ENCODE assay signal across 8 cellular contexts in the genomic region with DNA sequence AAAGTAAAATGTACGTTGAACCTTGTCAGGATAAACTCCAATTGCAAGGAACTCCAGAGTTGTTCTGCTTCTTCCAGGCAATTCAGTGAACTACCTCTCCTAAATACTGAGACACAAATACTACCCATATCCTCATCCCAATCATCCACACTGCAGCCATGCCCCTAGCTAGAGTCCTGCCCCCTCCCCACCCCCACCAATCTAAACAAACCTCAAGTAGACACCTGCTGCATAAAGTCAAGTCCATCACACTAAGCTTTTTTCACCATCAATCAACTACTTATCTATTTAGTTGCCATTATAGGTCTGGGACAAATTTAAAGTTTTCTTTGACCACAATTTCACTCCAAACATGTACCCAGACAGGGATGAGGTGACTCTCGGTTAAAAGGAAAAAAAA.
A peak's percentile ranks its signal among the peaks of the same experiment; 100 is the strongest.
DNase-seq lines count a peak whose midpoint lies in the region; FAIRE-seq and TF ChIP-seq lines count a peak whose summit lies in the region.
"Had no signal": no experiment of that assay in that cellular context is flagged by ENCODE, and none has a peak within 500 bp of the region (broad histone marks: within the 10 kb centered on the region; RNA-seq: fewer than 3 reads in every experiment).

No MANE protein-coding gene starts in this region.

- peaks cover 79% of the 10 kb centered on the region for H3F3A ChIP-seq in SU-DHL-6 (ENCODE audit: insufficient read depth)
- H3F3A ChIP-seq in smooth muscle cell (ENCODE audit: low read depth): no peaks in the 10 kb centered on the region

- H3K4me2 ChIP-seq in SU-DHL-6 (ENCODE audit: low read depth, low read length, poor library complexity, severe bottlenecking) (peak overlapping the region; percentile 88), fibroblast of lung (ENCODE audit: extremely low read depth, insufficient read depth, low read length) (peak overlapping the region; percentile 92), smooth muscle cell (peak overlapping the region; percentile 15)

- no peaks in the 10 kb centered on the region for H3K27me3 ChIP-seq in SU-DHL-6 (ENCODE audit: low read length)
- H3K27me3 ChIP-seq in fibroblast of lung (ENCODE audit: control insufficient read depth, insufficient read depth, low read length): no peaks in the 10 kb centered on the region
- H3K27me3 ChIP-seq in smooth muscle cell (ENCODE audit: low read depth): no peaks in the 10 kb centered on the region

- no peaks in the 10 kb centered on the region for H3K9me2 ChIP-seq in SU-DHL-6 (replicated peaks; ENCODE audit: insufficient read depth, low read length)

- in situ Hi-C loops in GM13977 (cut with MboI; ENCODE audit: low pct_unique_long_range_greater_than_20kb, low sequenced_read_pairs, unreplicated experiment): no loop called here

- FAIRE-seq in GM19239 (lab: Jason Lieb, UNC): peak; percentile 39

- WGBS in smooth muscle cell (ENCODE audit: low lambda C conversion rate): 78% methylated on average over 2 of the region's 2 CpGs

- H4K20me1 ChIP-seq in SU-DHL-6 (ENCODE audit: low read depth, low read length): no peaks in the 10 kb centered on the region
- H4K20me1 ChIP-seq in fibroblast of lung (ENCODE audit: control insufficient read depth, extremely low read depth, insufficient read depth, low read length): no peaks in the 10 kb centered on the region
- peaks cover 27% of the 10 kb centered on the region for H4K20me1 ChIP-seq in smooth muscle cell (ENCODE audit: low read depth)

- no peaks in the 10 kb centered on the region; the same call in 1 of the 2 replicates for H3K79me2 ChIP-seq in SU-DHL-6 (ENCODE audit: insufficient read depth, low read length)
- no peaks in the 10 kb centered on the region for H3K79me2 ChIP-seq in fibroblast of lung (ENCODE audit: control insufficient read depth, insufficient read depth, low read length)
- no peaks in the 10 kb centered on the region for H3K79me2 ChIP-seq in smooth muscle cell (ENCODE audit: low read depth)

- H3K9me3 ChIP-seq in SU-DHL-6 (ENCODE audit: insufficient read depth, low read length) (no peaks in the 10 kb centered on the region), fibroblast of lung (ENCODE audit: control insufficient read depth, insufficient read depth, low read depth, low read length) (no peaks in the 10 kb centered on the region), smooth muscle cell (replicated peaks; ENCODE audit: low read depth) (no peaks in the 10 kb centered on the region)

- H3K4me3 ChIP-seq in SU-DHL-6 (ENCODE audit: insufficient read depth, low read length, poor library complexity, severe bottlenecking) (peak overlapping the region; percentile 39), fibroblast of lung (replicated peaks in 1 of 4; ENCODE audit: control extremely low read depth in 1 of 4, insufficient read depth in 1 of 4, low read depth in 3 of 4, low read length in 4 of 4) (peak overlapping the region in 3 of 4 experiments; percentile 15 to 39 (median 32)), smooth muscle cell (no peak overlapping the region)

- peak overlapping the region; percentile 99 for H3K27ac ChIP-seq in SU-DHL-6 (ENCODE audit: low read depth, low read length)
- peak overlapping the region; percentile 45 for H3K27ac ChIP-seq in fibroblast of lung (ENCODE audit: insufficient read depth, low read length)
- H3K27ac ChIP-seq in smooth muscle cell (ENCODE audit: low read depth): no peak overlapping the region

- DNase-seq in GM19239 (ENCODE audit: insufficient read length, low spot score) (no peak), fibroblast of lung (ENCODE audit: low read depth in 2 of 2) (no peak), smooth muscle cell (lab: John Stamatoyannopoulos, UW; ENCODE audit: unreplicated experiment) (no peak), GM13977 (ENCODE audit: low spot score) (no peak), HuH-7.5 (ENCODE audit: low spot score) (no peak)
- no peak for DNase-seq in stimulated activated naive CD4-positive, alpha-beta T cell treated with Interleukin-2 at 50 U/mL for 16 hours (lab: John Stamatoyannopoulos, UW)
- DNase-seq: NCI-H526 had no signal

- H3K36me3 ChIP-seq in SU-DHL-6 (ENCODE audit: low read length): no peaks in the 10 kb centered on the region
- no peaks in the 10 kb centered on the region for H3K36me3 ChIP-seq in fibroblast of lung (ENCODE audit: control insufficient read depth, insufficient read depth, low read length)
- peaks cover 4% of the 10 kb centered on the region for H3K36me3 ChIP-seq in smooth muscle cell (ENCODE audit: low read depth)

- peaks cover 5% of the 10 kb centered on the region for H3K4me1 ChIP-seq in fibroblast of lung (ENCODE audit: control insufficient read depth, extremely low read depth, insufficient read depth, low read length)
- H3K4me1 ChIP-seq in smooth muscle cell (ENCODE audit: low read depth): peaks cover 8% of the 10 kb centered on the region

- no peak for TF ChIP-seq CTCF in SU-DHL-6 (IDR thresholded peaks at IDR 0.05; ENCODE audit: insufficient read depth, low read length, poor library complexity, severe bottlenecking)
- TF ChIP-seq CTCF in fibroblast of lung (conservative IDR thresholded peaks at IDR 0.05 in 1 of 2, IDR thresholded peaks at IDR 0.05 in 1 of 2; ENCODE audit: low read depth in 1 of 2, low read length in 2 of 2): no peak
- no peak for TF ChIP-seq CTCF in smooth muscle cell (IDR thresholded peaks at IDR 0.05; ENCODE audit: borderline replicate concordance, insufficient read depth, poor library complexity, severe bottlenecking)
- TF ChIP-seq CTCF in GM13977 (IDR thresholded peaks at IDR 0.05; ENCODE audit: extremely low read depth, insufficient read depth, missing control alignments): no peak

- peak overlapping the region; percentile 54 for H3K9ac ChIP-seq in SU-DHL-6 (ENCODE audit: low read length)
- H3K9ac ChIP-seq in fibroblast of lung (ENCODE audit: insufficient read depth, low read length): no peak overlapping the region
- no peak overlapping the region for H3K9ac ChIP-seq in smooth muscle cell (ENCODE audit: low read depth)

- no peak overlapping the region for H2AFZ ChIP-seq in SU-DHL-6 (ENCODE audit: low read depth, low read length, severe bottlenecking)
- no peak overlapping the region for H2AFZ ChIP-seq in fibroblast of lung (ENCODE audit: low read length)
- no peak overlapping the region for H2AFZ ChIP-seq in smooth muscle cell (ENCODE audit: low read depth)

Comparison
In these comparisons a context has a peak if more than half of its experiments do, and no peak if none do; other contexts are left out.
1. H3K4me2 ChIP-seq: peak in every context shown above with its lines; median percentile 92 in fibroblast of lung; 88 in SU-DHL-6; 15 in smooth muscle cell.